ENCODE assay signal across 21 cellular contexts in genomic region chr5:169343761-169344160, GRCh38. TPM values are rescaled to one million over a fixed set of nuclear protein-coding genes. Genes with fewer than 3 reads are reported as not detected.
"Had no signal": no experiment of that assay in that cellular context is flagged by ENCODE, and none has a peak within 500 bp of the region (broad histone marks: within the 10 kb centered on the region; RNA-seq: fewer than 3 reads in every experiment).

No MANE protein-coding gene starts in this region.

- ATAC-seq: activated T-cell treated with anti-CD3 and anti-CD28 coated beads, Interleukin-2, amount 50 U/mL, for 4 hours had no signal

- H3K4me3 ChIP-seq: PC-9, SJCRH30 had no signal

- H2AFZ ChIP-seq: PC-9 had no signal

- H3K27me3 ChIP-seq: SJCRH30 had no signal

- DNase-seq: activated B cell treated with CpG ODN at 0.5 μM for 24 hours; activated CD4-positive, alpha-beta T cell treated with anti-CD3 and anti-CD28 coated beads for 1 hour; activated CD4-positive, alpha-beta T cell treated with anti-CD3 and anti-CD28 coated beads, Interleukin-2, amount 10 ng/mL, durations not matched to agents 24 days and 14 days; activated CD4-positive, alpha-beta T cell treated with anti-CD3 and anti-CD28 coated beads, Interleukin-2, amount 50 U/mL, for 48 hours; activated CD8-positive, alpha-beta memory T cell treated with anti-CD3 and anti-CD28 coated beads for 24 hours; activated effector memory CD4-positive, alpha-beta T cell treated with anti-CD3 and anti-CD28 coated beads, Interleukin-2, amount 50 U/mL, for 16 hours; activated naive CD4-positive, alpha-beta T cell treated with Interleukin-2 at 50 U/mL for 16 hours; activated T-cell treated with anti-CD3 and anti-CD28 coated beads, Interleukin-2, amount 50 U/mL, for 4 hours; amygdala; Kasumi-1; KBM-7; NCI-H1048; NCI-H146; NCI-H187 treated with DMSO at 0.1 percent for 48 hours; NCI-H2081 treated with DMSO at 0.1 percent for 48 hours; NCI-H446; NCI-H524; PC-9; Right ventricle myocardium superior; SJCRH30; SW 1271 had no signal

- H3K36me3 ChIP-seq: SJCRH30 had no signal

- H3K27ac ChIP-seq: PC-9, SJCRH30 had no signal

- H3K4me2 ChIP-seq: PC-9 had no signal

- H3K4me1 ChIP-seq: SJCRH30 had no signal

- H3K9me3 ChIP-seq: SJCRH30 had no signal

RNA-seq across cellular contexts. Expression of gene SLIT3, which starts 42.8 kb away (rescaled TPM):
- total RNA-seq: activated B cell treated with CpG ODN at 0.5 μM for 24 hours, PC-9 had no signal
